8 cellular contexts compared by ENCODE assay signal in genomic region chr9:35112257-35113020, GRCh38. TPM values are rescaled to one million over a fixed set of nuclear protein-coding genes. Genes with fewer than 3 reads are reported as not detected.
A peak's percentile ranks its signal among the peaks of the same experiment; 100 is the strongest.
DNase-seq lines count a peak whose midpoint lies in the region; ATAC-seq, FAIRE-seq and TF ChIP-seq lines count a peak whose summit lies in the region.

No MANE protein-coding gene starts in this region.

- H3K4me3 Mint-ChIP-seq in HFFc6: peak overlapping the region; percentile 89
- H3K4me3 Mint-ChIP-seq in activated T-cell treated with anti-CD3 and anti-CD28 coated beads, Interleukin-2, amount 50 U/mL, for 72 hours: peak overlapping the region; percentile 73 to 83

- H3K4me1 Mint-ChIP-seq in HFFc6 (ENCODE audit: low read depth): peaks cover 65% of the 10 kb centered on the region
- peaks cover 67% of the 10 kb centered on the region for H3K4me1 Mint-ChIP-seq in activated T-cell treated with anti-CD3 and anti-CD28 coated beads, Interleukin-2, amount 50 U/mL, for 72 hours (ENCODE audit: low read depth)

- DNase-seq in HFFc6 (peak; percentile 74), glomerular visceral epithelial cell (ENCODE audit: extremely low spot score) (peak; percentile 40), skeletal muscle cell (ENCODE audit: low read depth) (no peak), GM19239 (ENCODE audit: insufficient read length, low spot score) (no peak), DMS 273 (lab: John Stamatoyannopoulos, UW; ENCODE audit: unreplicated experiment) (no peak)
- peak; percentile 15 to 33 for DNase-seq in activated T-cell treated with anti-CD3 and anti-CD28 coated beads, Interleukin-2, amount 50 U/mL, for 72 hours

- FAIRE-seq in GM19239 (lab: Jason Lieb, UNC): no peak

- no peak for TF ChIP-seq CTCF in HFFc6 (IDR thresholded peaks at IDR 0.05)

- peaks cover 5% of the 10 kb centered on the region for H3K36me3 Mint-ChIP-seq in HFFc6 (ENCODE audit: low read depth)
- H3K36me3 Mint-ChIP-seq in activated T-cell treated with anti-CD3 and anti-CD28 coated beads, Interleukin-2, amount 50 U/mL, for 72 hours (ENCODE audit: insufficient read depth in 2 of 2): no peaks in the 10 kb centered on the region

- H3K4me3 ChIP-seq in skeletal muscle cell (ENCODE audit: low read depth, low read length): peak overlapping the region; percentile 33

- H3K27me3 Mint-ChIP-seq in HFFc6 (ENCODE audit: insufficient read depth): peaks cover 7% of the 10 kb centered on the region; the same call in 1 of the 2 replicates
- no peaks in the 10 kb centered on the region for H3K27me3 Mint-ChIP-seq in activated T-cell treated with anti-CD3 and anti-CD28 coated beads, Interleukin-2, amount 50 U/mL, for 72 hours (ENCODE audit: low read depth)

- peak overlapping the region; percentile 97 for H3K27ac Mint-ChIP-seq in HFFc6
- peak overlapping the region; percentile 81 for H3K27ac Mint-ChIP-seq in activated T-cell treated with anti-CD3 and anti-CD28 coated beads, Interleukin-2, amount 50 U/mL, for 72 hours

- ATAC-seq in activated T-cell treated with anti-CD3 and anti-CD28 coated beads, Interleukin-2, amount 50 U/mL, for 72 hours (replicated peaks in 1 of 2): no peak
- no peak for ATAC-seq in HG03520 (IDR thresholded peaks at IDR 0.05; ENCODE audit: unreplicated experiment)
- no peak for ATAC-seq in GM18870 (IDR thresholded peaks at IDR 0.05; ENCODE audit: unreplicated experiment)

- H3K9me3 Mint-ChIP-seq in HFFc6: no peaks in the 10 kb centered on the region
- no peaks in the 10 kb centered on the region for H3K9me3 Mint-ChIP-seq in activated T-cell treated with anti-CD3 and anti-CD28 coated beads, Interleukin-2, amount 50 U/mL, for 72 hours

RNA-seq across cellular contexts. Expression of gene ATOSB, which starts 3.2 kb away (rescaled TPM):
- 10 to 100 TPM; 45.9 to 56.5 (median 49.5) TPM for total RNA-seq in HFFc6 (2021; fragmentation: NEBNext Ultra II Directional; extraction: Animal tissue kit (Norgen Biotek cat#: 25700))
- total RNA-seq in activated T-cell treated with anti-CD3 and anti-CD28 coated beads, Interleukin-2, amount 50 U/mL, for 72 hours: 10 to 100 TPM in 1 of 2 donors, 1 to 10 TPM in 1; 8.3 to 11.3 TPM

RNA-seq across cellular contexts. Expression of gene STOML2, which starts 9.5 kb away (rescaled TPM):
- total RNA-seq in HFFc6 (2021; fragmentation: NEBNext Ultra II Directional; extraction: Animal tissue kit (Norgen Biotek cat#: 25700)): 100 to 1,000 TPM; 118 to 139 (median 123) TPM
- total RNA-seq in activated T-cell treated with anti-CD3 and anti-CD28 coated beads, Interleukin-2, amount 50 U/mL, for 72 hours: 100 to 1,000 TPM; 151 to 169 TPM

RNA-seq across cellular contexts. Expression of gene PIGO, which starts 16.0 kb away (rescaled TPM):
- 10 to 100 TPM; 23.0 to 30.3 (median 28.3) TPM for total RNA-seq in HFFc6 (2021; fragmentation: NEBNext Ultra II Directional; extraction: Animal tissue kit (Norgen Biotek cat#: 25700))
- total RNA-seq in activated T-cell treated with anti-CD3 and anti-CD28 coated beads, Interleukin-2, amount 50 U/mL, for 72 hours: 10 to 100 TPM; 25.6 to 27.9 TPM

RNA-seq across cellular contexts. Expression of gene FANCG, which starts 32.7 kb away (rescaled TPM):
- 10 to 100 TPM; 17.8 to 30.0 (median 28.3) TPM for total RNA-seq in HFFc6 (2021; fragmentation: NEBNext Ultra II Directional; extraction: Animal tissue kit (Norgen Biotek cat#: 25700))
- total RNA-seq in activated T-cell treated with anti-CD3 and anti-CD28 coated beads, Interleukin-2, amount 50 U/mL, for 72 hours: 100 to 1,000 TPM in 1 of 2 donors, 10 to 100 TPM in 1; 94.8 to 116 TPM

RNA-seq across cellular contexts. Expression of gene VCP, which starts 40.0 kb away (rescaled TPM):
- 100 to 1,000 TPM; 324 to 457 (median 374) TPM for total RNA-seq in HFFc6 (2021; fragmentation: NEBNext Ultra II Directional; extraction: Animal tissue kit (Norgen Biotek cat#: 25700))
- total RNA-seq in activated T-cell treated with anti-CD3 and anti-CD28 coated beads, Interleukin-2, amount 50 U/mL, for 72 hours: 100 to 1,000 TPM; 190 to 199 TPM

Comparison
In these comparisons a context has a peak if more than half of its experiments do, and no peak if none do; other contexts are left out.
1. DNase-seq: peak in HFFc6 (single experiment), activated T-cell treated with anti-CD3 and anti-CD28 coated beads, Interleukin-2, amount 50 U/mL, for 72 hours (2 of 2) and glomerular visceral epithelial cell (single experiment); none in skeletal muscle cell (single experiment), GM19239 (single experiment) and DMS 273 (single experiment).